In genomic region chr11:98411777-98412176, GRCh38 we compare ENCODE assay signal across 24 cellular contexts.
DNase-seq lines count a peak whose midpoint lies in the region; ATAC-seq and TF ChIP-seq lines count a peak whose summit lies in the region.
"Had no signal": no experiment of that assay in that cellular context is flagged by ENCODE, and none has a peak within 500 bp of the region (broad histone marks: within the 10 kb centered on the region; RNA-seq: fewer than 3 reads in every experiment).

No MANE protein-coding gene starts in this region.

- no peak overlapping the region for H2BK120ac ChIP-seq in neuronal stem cell (ENCODE audit: low read depth, low read length)

- no peak overlapping the region for H2AK5ac ChIP-seq in neuronal stem cell (ENCODE audit: low read depth, low read length)

- no CpG with 5 or more reads among the region's 3 CpGs for WGBS in neuronal stem cell (ENCODE audit: extremely low coverage in 2 of 2, insufficient read length in 2 of 2, insufficient replicate concordance in 1 of 2), 2 donors

- no peak overlapping the region for H4K91ac ChIP-seq in neuronal stem cell (ENCODE audit: low read depth, low read length, poor library complexity)

- no peak overlapping the region for H2AFZ ChIP-seq in neuronal stem cell (ENCODE audit: low read length)

- no peak overlapping the region for H2BK5ac ChIP-seq in neuronal stem cell (ENCODE audit: low read length)

- no peak overlapping the region for H3K4ac ChIP-seq in neuronal stem cell (ENCODE audit: low read length)

- H3K27me3 ChIP-seq in WERI-Rb-1 (ENCODE audit: insufficient read depth, low read depth, severe bottlenecking) (no peaks in the 10 kb centered on the region), neuronal stem cell (ENCODE audit: control insufficient read depth in 3 of 3, insufficient read depth in 3 of 3, low read depth in 1 of 3, low read length in 3 of 3) (no peaks in the 10 kb centered on the region)

- ATAC-seq in GM19455 (IDR thresholded peaks at IDR 0.05; ENCODE audit: unreplicated experiment), result no peak
- ATAC-seq: CD8-positive, alpha-beta T cell had no signal

- H3K4me3 ChIP-seq in WERI-Rb-1 (ENCODE audit: low read depth, low read length) (no peak overlapping the region), neuronal stem cell (ENCODE audit: low read length in 2 of 2) (no peak overlapping the region)
- H3K4me3 ChIP-seq: SK-N-MC had no signal

- H4K8ac ChIP-seq in neuronal stem cell (ENCODE audit: low read depth, low read length), result no peak overlapping the region

- H3K18ac ChIP-seq in neuronal stem cell (ENCODE audit: low read length), result no peak overlapping the region

- H3K36me3 ChIP-seq in WERI-Rb-1 (no peaks in the 10 kb centered on the region), neuronal stem cell (replicated peaks in 1 of 2; ENCODE audit: control insufficient read depth in 2 of 2, insufficient read depth in 2 of 2, low read length in 2 of 2) (no peaks in the 10 kb centered on the region)

- no peak overlapping the region for H3K14ac ChIP-seq in neuronal stem cell (ENCODE audit: low read length)

- no peak for TF ChIP-seq CTCF in WERI-Rb-1 (IDR thresholded peaks at IDR 0.05; ENCODE audit: low read depth, low read length)

- no peak overlapping the region for H3K23ac ChIP-seq in neuronal stem cell (ENCODE audit: low read depth, low read length, poor library complexity)

- DNase-seq in NCI-H524 (lab: John Stamatoyannopoulos, UW) (peak; percentile 23 to 70), NCI-H524 treated with DMSO at 0.1 percent for 48 hours (lab: John Stamatoyannopoulos, UW) (no peak), NCI-H2171 treated with DMSO at 0.1 percent for 48 hours (lab: John Stamatoyannopoulos, UW) (peak; percentile 58), WERI-Rb-1 (peak; percentile 16), neuronal stem cell (ENCODE audit: low spot score) (peak; percentile 14), NCI-H748 treated with DMSO at 0.1 percent for 48 hours (lab: John Stamatoyannopoulos, UW) (no peak)
- no peak for DNase-seq in activated CD4-positive, CD25-positive, alpha-beta regulatory T cell treated with anti-CD3 and anti-CD28 coated beads, Interleukin-2, amount 50 U/mL, for 72 hours
- DNase-seq: AML-193; C1 segment of cervical spinal cord; CD8-positive, alpha-beta T cell; DMS53; GF-D8; HCEC 1CT; KG1; NCI-H1105; NCI-H2029 treated with DMSO at 0.1 percent for 48 hours; NCI-H446 treated with DMSO at 0.1 percent for 48 hours; NCI-H774; SHP77 treated with DMSO at 0.1 percent for 48 hours; SW 1271 had no signal

- H3K4me2 ChIP-seq in neuronal stem cell (ENCODE audit: insufficient read depth, low read length, poor library complexity, severe bottlenecking), result no peak overlapping the region

- no peaks in the 10 kb centered on the region for H3K79me1 ChIP-seq in neuronal stem cell (ENCODE audit: low read depth, low read length)

- H2BK15ac ChIP-seq in neuronal stem cell (ENCODE audit: low read length), result no peak overlapping the region

- no peak overlapping the region for H3K9ac ChIP-seq in neuronal stem cell (ENCODE audit: low read depth, low read length, poor library complexity)

- peaks cover 0 to 1% of the 10 kb centered on the region in 2 donors for H3K4me1 ChIP-seq in neuronal stem cell (ENCODE audit: control insufficient read depth in 2 of 2, insufficient read depth in 1 of 2, low read depth in 1 of 2, low read length in 2 of 2)

- H3K9me3 ChIP-seq in WERI-Rb-1 (ENCODE audit: severe bottlenecking), result no peaks in the 10 kb centered on the region
- no peaks in the 10 kb centered on the region for H3K9me3 ChIP-seq in neuronal stem cell (replicated peaks in 1 of 2; ENCODE audit: control insufficient read depth in 2 of 2, insufficient read depth in 1 of 2, low read depth in 1 of 2, low read length in 2 of 2)

- no peak overlapping the region for H2BK12ac ChIP-seq in neuronal stem cell (ENCODE audit: low read length)

- H3K27ac ChIP-seq in WERI-Rb-1 (no peak overlapping the region), neuronal stem cell (replicated peaks; ENCODE audit: low read length) (no peak overlapping the region)
- H3K27ac ChIP-seq: HL-60, RWPE1, SK-N-MC had no signal

Comparison
In these comparisons a context has a peak if more than half of its experiments do, and no peak if none do; other contexts are left out.
1. DNase-seq: peak in NCI-H524 (2 of 2), NCI-H2171 treated with DMSO at 0.1 percent for 48 hours (single experiment), WERI-Rb-1 (single experiment) and neuronal stem cell (single experiment); none in NCI-H524 treated with DMSO at 0.1 percent for 48 hours (single experiment), NCI-H748 treated with DMSO at 0.1 percent for 48 hours (single experiment) and activated CD4-positive, CD25-positive, alpha-beta regulatory T cell treated with anti-CD3 and anti-CD28 coated beads, Interleukin-2, amount 50 U/mL, for 72 hours (single experiment).